In the genomic region with DNA sequence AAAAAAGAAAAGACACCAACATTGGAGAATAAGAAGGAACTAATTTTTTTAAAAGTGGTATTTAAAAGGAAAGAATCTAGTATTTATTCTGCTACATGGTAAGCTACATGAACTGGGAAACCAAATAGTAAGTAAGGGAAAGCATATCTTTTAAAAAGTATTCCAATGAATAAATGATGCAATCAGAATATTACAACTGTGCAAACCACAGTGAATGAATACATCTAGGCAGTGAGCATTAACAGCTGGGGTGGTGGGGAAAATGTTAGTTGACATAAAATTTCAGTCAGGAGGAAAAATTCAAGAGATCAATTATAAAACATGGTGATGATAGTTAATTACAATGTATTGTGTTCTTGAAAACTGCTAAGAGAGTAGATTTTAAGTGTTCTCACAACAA, we compare ENCODE assay signal across 14 cellular contexts.
"Had no signal": no experiment of that assay in that cellular context is flagged by ENCODE, and none has a peak within 500 bp of the region (broad histone marks: within the 10 kb centered on the region; RNA-seq: fewer than 3 reads in every experiment).

No MANE protein-coding gene starts in this region.

- H3K27ac ChIP-seq: cardiac muscle cell, dorsolateral prefrontal cortex, lower lobe of right lung, sigmoid colon, VCaP had no signal

- H3K4me1 ChIP-seq: lower lobe of right lung, sigmoid colon had no signal

- H3K9me3 Mint-ChIP-seq: activated CD4-positive, alpha-beta memory T cell treated with anti-CD3 and anti-CD28 coated beads, Interleukin-2, amount 10 ng/mL, durations not matched to agents 7 days and 5 days; activated naive CD4-positive, alpha-beta T cell treated with anti-CD3 and anti-CD28 coated beads for 36 hours; immature natural killer cell; neural crest cell; stimulated activated effector memory CD8-positive, alpha-beta T cell treated with anti-CD3 and anti-CD28 coated beads, Interleukin-12 subunit alpha, Interleukin-12 subunit beta, amount 100 ng/mL, for 72 hours had no signal

- H3K4me3 ChIP-seq: cardiac muscle cell, dorsolateral prefrontal cortex, lower lobe of right lung, sigmoid colon had no signal

- H3K27me3 ChIP-seq: cardiac muscle cell, dorsolateral prefrontal cortex, sigmoid colon had no signal

- H3K27ac Mint-ChIP-seq: activated CD4-positive, alpha-beta memory T cell treated with anti-CD3 and anti-CD28 coated beads, Interleukin-2, amount 10 ng/mL, durations not matched to agents 7 days and 5 days; activated naive CD4-positive, alpha-beta T cell treated with anti-CD3 and anti-CD28 coated beads for 36 hours; stimulated activated effector memory CD8-positive, alpha-beta T cell treated with anti-CD3 and anti-CD28 coated beads, Interleukin-12 subunit alpha, Interleukin-12 subunit beta, amount 100 ng/mL, for 72 hours had no signal

- H3K9me3 ChIP-seq: lower lobe of right lung, sigmoid colon had no signal

- DNase-seq: activated CD4-positive, alpha-beta memory T cell treated with anti-CD3 and anti-CD28 coated beads, Interleukin-2, amount 10 ng/mL, durations not matched to agents 7 days and 5 days; activated naive CD4-positive, alpha-beta T cell treated with anti-CD3 and anti-CD28 coated beads for 36 hours; dorsolateral prefrontal cortex; erythroblast; immature natural killer cell; left colon; lower lobe of right lung; midbrain; sigmoid colon; T1000 had no signal

- H3K4me3 Mint-ChIP-seq: activated CD4-positive, alpha-beta memory T cell treated with anti-CD3 and anti-CD28 coated beads, Interleukin-2, amount 10 ng/mL, durations not matched to agents 7 days and 5 days; activated naive CD4-positive, alpha-beta T cell treated with anti-CD3 and anti-CD28 coated beads for 36 hours; immature natural killer cell; neural crest cell; stimulated activated effector memory CD8-positive, alpha-beta T cell treated with anti-CD3 and anti-CD28 coated beads, Interleukin-12 subunit alpha, Interleukin-12 subunit beta, amount 100 ng/mL, for 72 hours had no signal

- H3K27me3 Mint-ChIP-seq: activated CD4-positive, alpha-beta memory T cell treated with anti-CD3 and anti-CD28 coated beads, Interleukin-2, amount 10 ng/mL, durations not matched to agents 7 days and 5 days had no signal

- ATAC-seq: left colon; lower lobe of right lung; stimulated activated effector memory CD8-positive, alpha-beta T cell treated with anti-CD3 and anti-CD28 coated beads, Interleukin-12 subunit alpha, Interleukin-12 subunit beta, amount 100 ng/mL, for 72 hours had no signal

- H3K4me1 Mint-ChIP-seq: immature natural killer cell; neural crest cell; stimulated activated effector memory CD8-positive, alpha-beta T cell treated with anti-CD3 and anti-CD28 coated beads, Interleukin-12 subunit alpha, Interleukin-12 subunit beta, amount 100 ng/mL, for 72 hours had no signal
